In genomic region chr19:46082728-46083050, GRCh38 we compare ENCODE assay signal across 18 cellular contexts. TPM values are rescaled to one million over a fixed set of nuclear protein-coding genes. Genes with fewer than 3 reads are reported as not detected.
DNase-seq lines count a peak whose midpoint lies in the region; ATAC-seq and TF ChIP-seq lines count a peak whose summit lies in the region.
"Had no signal": no experiment of that assay in that cellular context is flagged by ENCODE, and none has a peak within 500 bp of the region (broad histone marks: within the 10 kb centered on the region; RNA-seq: fewer than 3 reads in every experiment).

No MANE protein-coding gene starts in this region.

- POLR2A ChIA-PET in Caco-2 (lab: Charles Lee) = no interaction called here
- POLR2A ChIA-PET in PC-9 (lab: Charles Lee; ENCODE audit: unreplicated experiment) = interaction anchor here (0.7 kb wide), 2 partner anchors 129 to 267 kb away, joined by 3 read pairs; no protein-coding TSS in a partner anchor

- no peak overlapping the region for H3K14ac ChIP-seq in mesenchymal stem cell (ENCODE audit: low read length in 2 of 2)

- no peak overlapping the region for H2BK5ac ChIP-seq in mesenchymal stem cell (ENCODE audit: low read depth, low read length, poor library complexity, severe bottlenecking)

- ATAC-seq in stimulated activated naive CD8-positive, alpha-beta T cell treated with anti-CD3 and anti-CD28 coated beads, Interleukin-15, Interleukin-2, amounts not matched to agents 100 U/mL and 50 U/mL, for 24 hours = no peak
- ATAC-seq in HG03175 (IDR thresholded peaks at IDR 0.05; ENCODE audit: unreplicated experiment) = no peak

- no peaks in the 10 kb centered on the region for H3K27me3 Mint-ChIP-seq in Caco-2 (ENCODE audit: insufficient read depth, unreplicated experiment)

- peaks cover 41% of the 10 kb centered on the region for H3K9me3 Mint-ChIP-seq in Caco-2 (ENCODE audit: unreplicated experiment)

- no TSS peak for BruUV-seq in Caco-2 (replicated peaks; lab: Mats Ljungman, UMichigan)
- BruUV-seq in PC-9 (replicated peaks; lab: Mats Ljungman, UMichigan) = no TSS peak

- H2AFZ ChIP-seq in PC-9 (no peak overlapping the region), mesenchymal stem cell (ENCODE audit: low read depth, low read length) (no peak overlapping the region)

- H3K4me2 ChIP-seq in PC-9 (peak overlapping the region; percentile 17; the same call in 1 of the 2 replicates), mesenchymal stem cell (ENCODE audit: low read length, poor library complexity, severe bottlenecking) (no peak overlapping the region)

- H2AK5ac ChIP-seq in mesenchymal stem cell (ENCODE audit: low read length, severe bottlenecking) = peak overlapping the region; percentile 66

- peak overlapping the region; percentile 19 for H3K27ac Mint-ChIP-seq in Caco-2 (ENCODE audit: unreplicated experiment)
- H3K27ac Mint-ChIP-seq: activated naive CD8-positive, alpha-beta T cell treated with anti-CD3 and anti-CD28 coated beads, Interleukin-2, amount 50 U/mL, for 24 hours; memory B cell; progenitor cell of endocrine pancreas had no signal

- peaks cover 4% of the 10 kb centered on the region for H3K4me1 Mint-ChIP-seq in Caco-2 (ENCODE audit: low read depth, unreplicated experiment)
- H3K4me1 Mint-ChIP-seq: memory B cell had no signal

- no peak overlapping the region for H3K23ac ChIP-seq in mesenchymal stem cell (ENCODE audit: low read length in 2 of 2)

- H4K91ac ChIP-seq in mesenchymal stem cell (ENCODE audit: low read length) = no peak overlapping the region

- H3K36me3 ChIP-seq in Caco-2 (ENCODE audit: control insufficient read depth, insufficient read depth, low read length) = no peaks in the 10 kb centered on the region
- no peaks in the 10 kb centered on the region for H3K36me3 ChIP-seq in PC-9 (ENCODE audit: low read depth)
- no peaks in the 10 kb centered on the region for H3K36me3 ChIP-seq in mesenchymal stem cell (ENCODE audit: control insufficient read depth in 1 of 2, insufficient read depth in 2 of 2, low read depth in 1 of 2, low read length in 2 of 2)
- H3K36me3 ChIP-seq: brain microvascular endothelial cell, colonic mucosa, upper lobe of left lung had no signal

- CTCF ChIA-PET in Caco-2 (lab: Charles Lee) (interaction anchor here (0.6 to 1.6 kb wide), 5 partner anchors 65 to 182 kb away, joined by 3 to 12 read pairs (median 6); partner anchors contain the start of gene IGFL2), PC-9 (lab: Charles Lee) (interaction anchor here (0.9 to 1.4 kb wide), 4 partner anchors 33 to 185 kb away, joined by 3 to 12 read pairs (median 3); no protein-coding TSS in a partner anchor)

- peaks cover 14% of the 10 kb centered on the region; the same call in 1 of the 2 replicates for H3K9me3 ChIP-seq in Caco-2
- H3K9me3 ChIP-seq in PC-9 (ENCODE audit: insufficient read depth, low read depth) = peaks cover 15% of the 10 kb centered on the region; the same call in 1 of the 2 replicates
- H3K9me3 ChIP-seq in mesenchymal stem cell (ENCODE audit: control insufficient read depth, low read length) = peaks cover 39% of the 10 kb centered on the region
- H3K9me3 ChIP-seq: colonic mucosa had no signal

- no peaks in the 10 kb centered on the region for H3K79me2 ChIP-seq in PC-9 (ENCODE audit: low read depth)

- H3K4me1 ChIP-seq in Caco-2 (peaks cover 5% of the 10 kb centered on the region; the same call in 1 of the 2 replicates), PC-9 (replicated peaks; ENCODE audit: insufficient read depth) (peaks cover 23% of the 10 kb centered on the region), mesenchymal stem cell (ENCODE audit: control insufficient read depth, insufficient read depth, low read depth, low read length) (peaks cover 14% of the 10 kb centered on the region)
- H3K4me1 ChIP-seq: colonic mucosa, upper lobe of left lung had no signal

- H3K27me3 ChIP-seq in Caco-2 (replicated peaks; ENCODE audit: control insufficient read depth, insufficient read depth, low read length) (no peaks in the 10 kb centered on the region), PC-9 (ENCODE audit: insufficient read depth, low read depth) (no peaks in the 10 kb centered on the region), mesenchymal stem cell (ENCODE audit: control insufficient read depth in 1 of 2, insufficient read depth in 1 of 2, low read length in 2 of 2) (peaks cover 3 to 66% of the 10 kb centered on the region in 2 experiments)
- H3K27me3 ChIP-seq: colonic mucosa had no signal

- H3K79me1 ChIP-seq in mesenchymal stem cell (replicated peaks; ENCODE audit: low read length, poor library complexity, severe bottlenecking) = no peaks in the 10 kb centered on the region

- no peak overlapping the region for H2BK12ac ChIP-seq in mesenchymal stem cell (ENCODE audit: low read length in 2 of 2)

- H3K27ac ChIP-seq in PC-9 (no peak overlapping the region), mesenchymal stem cell (ENCODE audit: low read length, poor library complexity, severe bottlenecking) (no peak overlapping the region)
- H3K27ac ChIP-seq: brain microvascular endothelial cell, colonic mucosa, upper lobe of left lung had no signal

- H2BK120ac ChIP-seq in mesenchymal stem cell (ENCODE audit: low read depth, low read length) = no peak overlapping the region

- no peaks in the 10 kb centered on the region for H4K20me1 ChIP-seq in PC-9 (ENCODE audit: insufficient read depth)

- H2BK15ac ChIP-seq in mesenchymal stem cell (ENCODE audit: low read depth, poor library complexity, severe bottlenecking) = no peak overlapping the region

- H3K9ac ChIP-seq in mesenchymal stem cell (ENCODE audit: low read length) = no peak overlapping the region

- TF ChIP-seq CTCF in Caco-2 (IDR thresholded peaks at IDR 0.05; ENCODE audit: insufficient read depth in 1 of 2, low read depth in 1 of 2, low read length in 1 of 2, severe bottlenecking in 1 of 2, unreplicated experiment in 1 of 2) (no peak), PC-9 (conservative IDR thresholded peaks at IDR 0.05) (no peak), choroid plexus epithelial cell (conservative IDR thresholded peaks at IDR 0.05; ENCODE audit: low read depth, low read length) (no peak)

- DNase-seq in Caco-2 = no peak
- DNase-seq in PC-9 = peak in 1 of 2 experiments; percentile 79
- DNase-seq in choroid plexus epithelial cell (ENCODE audit: low read depth) = peak; percentile 16
- no peak for DNase-seq in mesenchymal stem cell
- DNase-seq in stimulated activated naive CD8-positive, alpha-beta T cell treated with anti-CD3 and anti-CD28 coated beads, Interleukin-15, Interleukin-2, amounts not matched to agents 100 U/mL and 50 U/mL, for 24 hours = no peak
- no peak for DNase-seq in NK-92 (lab: John Stamatoyannopoulos, UW; ENCODE audit: unreplicated experiment)
- no peak for DNase-seq in AG20443 (ENCODE audit: low spot score)
- DNase-seq: activated gamma-delta T cell treated with Interleukin-2 at 50 U/mL for 16 hours, left cardiac atrium, upper lobe of left lung had no signal

- WGBS in mesenchymal stem cell = 39% methylated on average over 1 of the region's 2 CpGs

- no peak overlapping the region for H3K4ac ChIP-seq in mesenchymal stem cell (ENCODE audit: low read depth in 1 of 2, low read length in 2 of 2)

- H3F3A ChIP-seq in PC-9 (ENCODE audit: insufficient read depth, low read depth) = peaks cover 16% of the 10 kb centered on the region

- H3K9me2 ChIP-seq in PC-9 (ENCODE audit: insufficient read depth) = no peaks in the 10 kb centered on the region

- H3K18ac ChIP-seq in mesenchymal stem cell (ENCODE audit: low read depth in 1 of 2, low read length in 2 of 2) = no peak overlapping the region

- H3K4me3 ChIP-seq in Caco-2 (ENCODE audit: low read depth, low read length) (no peak overlapping the region), PC-9 (no peak overlapping the region), choroid plexus epithelial cell (ENCODE audit: low read depth, low read length) (no peak overlapping the region), mesenchymal stem cell (ENCODE audit: insufficient read depth in 1 of 2, low read depth in 1 of 2, low read length in 2 of 2) (no peak overlapping the region)
- H3K4me3 ChIP-seq: colonic mucosa, upper lobe of left lung had no signal

- H4K8ac ChIP-seq in mesenchymal stem cell (ENCODE audit: low read length) = no peak overlapping the region

- H3K36me3 Mint-ChIP-seq in Caco-2 (ENCODE audit: insufficient read depth, unreplicated experiment) = no peaks in the 10 kb centered on the region

- H3K4me3 Mint-ChIP-seq in Caco-2 (ENCODE audit: unreplicated experiment) = no peak overlapping the region
- H3K4me3 Mint-ChIP-seq: activated naive CD8-positive, alpha-beta T cell treated with anti-CD3 and anti-CD28 coated beads, Interleukin-2, amount 50 U/mL, for 24 hours; memory B cell had no signal

- intact Hi-C loops in Caco-2 (cut with micrococcal nuclease; ENCODE audit: unreplicated experiment) (loop anchor here (1.0 kb wide), 2 partner anchors 107 to 183 kb away; no protein-coding TSS in a partner anchor), PC-9 (cut with micrococcal nuclease; ENCODE audit: unreplicated experiment) (loop anchor here (1.0 to 2.0 kb wide), 3 partner anchors 50 to 183 kb away; no protein-coding TSS in a partner anchor)

RNA-seq across cellular contexts. Expression of gene IGFL3, which starts 41.8 kb away (rescaled TPM):
- total RNA-seq in Caco-2 (2022) (0.53 TPM in 1 of 2 replicates, not detected in the other), PC-9 (2021) (0.96 TPM in 1 of 2 replicates, not detected in the other)
- polyA plus RNA-seq in mesenchymal stem cell (2013, experiment 1 of 2) = 0.40 TPM
- polyA plus RNA-seq in mesenchymal stem cell (2013, experiment 2 of 2) = 0.26 TPM
- total RNA-seq: colonic mucosa, left cardiac atrium, M059J, myocyte, progenitor cell of endocrine pancreas, upper lobe of left lung had no signal

RNA-seq across cellular contexts. Expression of gene IGFL4, which starts 41.9 kb away (rescaled TPM):
- total RNA-seq in Caco-2 (2022) (3.9 and 4.4 TPM in 2 replicates), PC-9 (2021) (not detected in 2 replicates)
- not detected for polyA plus RNA-seq in mesenchymal stem cell (2013, experiment 1 of 2)
- polyA plus RNA-seq in mesenchymal stem cell (2013, experiment 2 of 2) = not detected
- total RNA-seq: colonic mucosa, left cardiac atrium, M059J, upper lobe of left lung had no signal

RNA-seq across cellular contexts. Expression of gene PGLYRP1, which starts 59.8 kb away (rescaled TPM):
- total RNA-seq in Caco-2 (2022) (not detected in 2 replicates), PC-9 (2021) (not detected in 2 replicates)
- polyA plus RNA-seq in mesenchymal stem cell (2013, experiment 1 of 2) = not detected
- polyA plus RNA-seq in mesenchymal stem cell (2013, experiment 2 of 2) = not detected
- total RNA-seq: colonic mucosa, M059J, myocyte, progenitor cell of endocrine pancreas had no signal
